1 cellular context compared by ENCODE assay signal in genomic region chr2:49928541-49928940, GRCh38.
A peak's percentile ranks its signal among the peaks of the same experiment; 100 is the strongest.
TF ChIP-seq lines count a peak whose summit lies in the region.

No MANE protein-coding gene starts in this region.

TF ChIP-seq in IMR-90, 13 proteins besides CTCF, POLR2A, EP300 and RAD21:
- TF ChIP-seq USF2 (IDR thresholded peaks at IDR 0.05; ENCODE audit: low read depth, low read length) (no peak), CEBPB (IDR thresholded peaks at IDR 0.05; ENCODE audit: low read depth, low read length) (peak; percentile 66)
